In the genomic region with DNA sequence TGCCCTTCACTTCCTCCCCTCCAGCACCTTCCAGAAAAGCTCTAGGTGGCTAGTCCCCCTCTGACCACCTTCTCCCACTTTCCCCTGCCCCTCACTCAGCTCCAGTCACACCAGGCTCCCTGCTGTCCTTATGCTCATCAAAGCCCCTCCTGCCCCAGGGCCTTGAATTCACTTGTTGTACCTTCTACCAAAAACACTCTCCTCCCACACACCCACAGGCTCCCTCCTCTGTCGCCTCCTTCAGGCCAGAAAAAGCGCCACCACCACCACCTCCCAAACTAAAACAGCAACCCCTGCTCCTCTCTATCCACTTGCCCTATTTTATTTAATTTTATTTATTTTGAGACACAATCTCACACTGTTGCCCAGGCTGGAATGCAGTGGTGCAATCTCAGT, we compare ENCODE assay signal across 11 cellular contexts. TPM values are rescaled to one million over a fixed set of nuclear protein-coding genes. Genes with fewer than 3 reads are reported as not detected.
DNase-seq lines count a peak whose midpoint lies in the region; ATAC-seq, FAIRE-seq and TF ChIP-seq lines count a peak whose summit lies in the region.
"Had no signal": no experiment of that assay in that cellular context is flagged by ENCODE, and none has a peak within 500 bp of the region (broad histone marks: within the 10 kb centered on the region; RNA-seq: fewer than 3 reads in every experiment).

No MANE protein-coding gene starts in this region.

- BruUV-seq in PC-9 (replicated peaks; lab: Mats Ljungman, UMichigan), result no TSS peak

- peaks cover 69% of the 10 kb centered on the region for H3K4me1 ChIP-seq in PC-9 (replicated peaks; ENCODE audit: insufficient read depth)
- peaks cover 0 to 5% of the 10 kb centered on the region in 2 donors for H3K4me1 ChIP-seq in gastrocnemius medialis

- intact Hi-C loops in PC-9 (cut with micrococcal nuclease; ENCODE audit: unreplicated experiment) (no loop called here), gastrocnemius medialis (cut with DNase I; ENCODE audit: low total_unique reads) (no loop called here)

- CTCF ChIA-PET in PC-9 (lab: Charles Lee), result interaction anchor here (0.6 kb wide), 1 partner anchor 18 kb away, joined by 3 read pairs; no protein-coding TSS in a partner anchor

- H3K9me3 ChIP-seq in PC-9 (ENCODE audit: insufficient read depth, low read depth), result no peaks in the 10 kb centered on the region
- H3K9me3 ChIP-seq in gastrocnemius medialis, result no peaks in the 10 kb centered on the region

- H3K9me2 ChIP-seq in PC-9 (ENCODE audit: insufficient read depth), result no peaks in the 10 kb centered on the region

- in situ Hi-C loops in gastrocnemius medialis (cut with MboI; ENCODE audit: low sequenced_read_pairs in 4 of 4), result no loop called here

- H3K36me3 ChIP-seq in PC-9 (ENCODE audit: low read depth), result no peaks in the 10 kb centered on the region
- H3K36me3 ChIP-seq in bronchial epithelial cell (ENCODE audit: control insufficient read depth, insufficient read depth, low read length), result no peaks in the 10 kb centered on the region
- H3K36me3 ChIP-seq in gastrocnemius medialis, result no peaks in the 10 kb centered on the region

- H3F3A ChIP-seq in PC-9 (ENCODE audit: insufficient read depth, low read depth), result peaks cover 58% of the 10 kb centered on the region

- FAIRE-seq in bronchial epithelial cell (lab: Jason Lieb, UNC), result no peak

- no peak for DNase-seq in GM12864 (ENCODE audit: low read depth)
- no peak for DNase-seq in PC-9
- no peak for DNase-seq in bronchial epithelial cell (ENCODE audit: low read depth)
- DNase-seq in retinal pigment epithelial cell (ENCODE audit: low read depth), result no peak
- DNase-seq in NCI-H2107 (lab: John Stamatoyannopoulos, UW), result no peak
- DNase-seq in NOMO-1 (lab: John Stamatoyannopoulos, UW; ENCODE audit: unreplicated experiment in 2 of 2), result no peak
- no peak for DNase-seq in gastrocnemius medialis
- DNase-seq: retina had no signal

- no peak for ATAC-seq in GM18873 (IDR thresholded peaks at IDR 0.05; ENCODE audit: low FRiP score, unreplicated experiment)
- ATAC-seq in gastrocnemius medialis, result no peak

- TF ChIP-seq POLR2A in gastrocnemius medialis (IDR thresholded peaks at IDR 0.05), result no peak

- no peak overlapping the region for H3K4me3 ChIP-seq in GM12864 (ENCODE audit: low read depth, low read length)
- no peak overlapping the region for H3K4me3 ChIP-seq in PC-9
- H3K4me3 ChIP-seq in bronchial epithelial cell (ENCODE audit: low read depth, low read length), result no peak overlapping the region
- no peak overlapping the region for H3K4me3 ChIP-seq in retinal pigment epithelial cell (ENCODE audit: low read length)
- H3K4me3 ChIP-seq in gastrocnemius medialis, result no peak overlapping the region

- no peaks in the 10 kb centered on the region for H3K79me2 ChIP-seq in PC-9 (ENCODE audit: low read depth)

- peak overlapping the region; percentile 100 for H3K27ac ChIP-seq in PC-9
- no peak overlapping the region for H3K27ac ChIP-seq in gastrocnemius medialis

- H3K4me2 ChIP-seq in PC-9, result no peak overlapping the region

- no peaks in the 10 kb centered on the region for H4K20me1 ChIP-seq in PC-9 (ENCODE audit: insufficient read depth)

- POLR2A ChIA-PET in PC-9 (lab: Charles Lee; ENCODE audit: unreplicated experiment), result no interaction called here

- no peaks in the 10 kb centered on the region for H3K27me3 ChIP-seq in PC-9 (ENCODE audit: insufficient read depth, low read depth)
- no peaks in the 10 kb centered on the region for H3K27me3 ChIP-seq in bronchial epithelial cell (ENCODE audit: control insufficient read depth, insufficient read depth, low read length)
- no peaks in the 10 kb centered on the region for H3K27me3 ChIP-seq in gastrocnemius medialis

- H2AFZ ChIP-seq in PC-9, result no peak overlapping the region

- TF ChIP-seq CTCF in GM12864 (IDR thresholded peaks at IDR 0.05; ENCODE audit: low read depth, low read length, missing control alignments), result peak; percentile 57
- TF ChIP-seq CTCF in PC-9 (conservative IDR thresholded peaks at IDR 0.05), result peak; percentile 65; the same call in 1 of the 2 replicates
- peak; percentile 28 for TF ChIP-seq CTCF in bronchial epithelial cell (IDR thresholded peaks at IDR 0.05; ENCODE audit: insufficient read depth, low read length, severe bottlenecking)
- peak; percentile 47 for TF ChIP-seq CTCF in retinal pigment epithelial cell (conservative IDR thresholded peaks at IDR 0.05; ENCODE audit: low read depth, low read length)
- TF ChIP-seq CTCF in gastrocnemius medialis (IDR thresholded peaks at IDR 0.05 in 4 of 5, conservative IDR thresholded peaks at IDR 0.05 in 1 of 5), result no peak

RNA-seq across cellular contexts. Expression of a gene that starts 4.8 kb away (rescaled TPM):
- total RNA-seq in PC-9 (2021) (not detected in 2 replicates), bronchial epithelial cell (not detected in 2 replicates), gastrocnemius medialis (not detected)
- total RNA-seq: T-helper 2 cell treated with Interferon-gamma antibody and Interleukin-4, amounts not matched to agents 100 ng/mL and 5 ng/mL, for 36 hours; urinary bladder had no signal

RNA-seq across cellular contexts. Expression of a gene that starts 22.9 kb away (rescaled TPM):
- 4.8 and 8.0 TPM in 2 replicates for total RNA-seq in PC-9 (2021)
- total RNA-seq in bronchial epithelial cell, result 0.53 and 2.7 TPM in 2 replicates
- 1 to 10 TPM; 2.0 to 8.5 (median 3.7) TPM for total RNA-seq in gastrocnemius medialis

RNA-seq across cellular contexts. Expression of a gene that starts 50.5 kb away (rescaled TPM):
- 50.8 and 52.1 TPM in 2 replicates for total RNA-seq in PC-9 (2021)
- total RNA-seq in bronchial epithelial cell, result 84.6 and 102 TPM in 2 replicates
- total RNA-seq in gastrocnemius medialis, result 10 to 100 TPM; 27.3 to 60.2 (median 33.9) TPM

RNA-seq across cellular contexts. Expression of a gene that starts 54.3 kb away (rescaled TPM):
- total RNA-seq in PC-9 (2021) (36.1 and 38.9 TPM in 2 replicates), bronchial epithelial cell (2.1 and 4.7 TPM in 2 replicates), gastrocnemius medialis (10 to 100 TPM in 1 of 4 donors, 1 to 10 TPM in 3; 7.2 to 15.7 (median 8.5) TPM)

Comparison
In these comparisons a context has a peak if more than half of its experiments do, and no peak if none do; other contexts are left out.
1. CTCF ChIP-seq: peak in GM12864 (single experiment), PC-9 (single experiment), bronchial epithelial cell (single experiment) and retinal pigment epithelial cell (single experiment); none in gastrocnemius medialis (0 of 5).